Comparison of ENCODE assay signal across 25 cellular contexts in genomic region chr3:35598804-35599203, GRCh38. TPM values are rescaled to one million over a fixed set of nuclear protein-coding genes. Genes with fewer than 3 reads are reported as not detected.
"Had no signal": no experiment of that assay in that cellular context is flagged by ENCODE, and none has a peak within 500 bp of the region (broad histone marks: within the 10 kb centered on the region; RNA-seq: fewer than 3 reads in every experiment).

No MANE protein-coding gene starts in this region.

- H3K9me3 Mint-ChIP-seq: activated naive CD4-positive, alpha-beta T cell treated with anti-CD3 and anti-CD28 coated beads, Interleukin-2, amount 50 U/mL, for 24 hours; activated T-cell treated with anti-CD3 and anti-CD28 coated beads, Interleukin-2, amount 50 U/mL, for 24 hours; activated T-helper 1 cell treated with anti-CD3 and anti-CD28 coated beads, Interleukin-12 subunit alpha, Interleukin-12 subunit beta, Interleukin-2, Interleukin-4 antibody, amounts not matched to agents 30 ng/mL and 10 ng/mL and 1 ng/mL, durations not matched to agents 14 hours and 24 hours and 36 hours; WTC11 had no signal

- H3K27ac Mint-ChIP-seq: activated CD8-positive, alpha-beta T cell treated with anti-CD3 and anti-CD28 coated beads, Interleukin-2, amount 10 ng/mL, durations not matched to agents 7 days and 5 days; activated naive CD4-positive, alpha-beta T cell treated with anti-CD3 and anti-CD28 coated beads, Interleukin-2, amount 50 U/mL, for 24 hours; activated T-cell treated with anti-CD3 and anti-CD28 coated beads, Interleukin-2, amount 50 U/mL, for 24 hours; activated T-helper 1 cell treated with anti-CD3 and anti-CD28 coated beads, Interleukin-12 subunit alpha, Interleukin-12 subunit beta, Interleukin-2, Interleukin-4 antibody, amounts not matched to agents 30 ng/mL and 10 ng/mL and 1 ng/mL, durations not matched to agents 14 hours and 24 hours and 36 hours; T-helper 17 cell; WTC11 had no signal

- H3K27ac ChIP-seq: PC-9 had no signal

- H3K4me1 Mint-ChIP-seq: activated naive CD4-positive, alpha-beta T cell treated with anti-CD3 and anti-CD28 coated beads, Interleukin-2, amount 50 U/mL, for 24 hours; T-helper 17 cell had no signal

- H3K4me2 ChIP-seq: PC-9 had no signal

- H3K36me3 Mint-ChIP-seq: activated naive CD4-positive, alpha-beta T cell treated with anti-CD3 and anti-CD28 coated beads, Interleukin-2, amount 50 U/mL, for 24 hours; WTC11 had no signal

- DNase-seq: activated CD4-positive, alpha-beta T cell treated with anti-CD3 and anti-CD28 coated beads for 48 hours; activated CD4-positive, alpha-beta T cell treated with anti-CD3 and anti-CD28 coated beads, Interleukin-2, amount 50 U/mL, for 4 hours; activated CD4-positive, CD25-positive, alpha-beta regulatory T cell treated with anti-CD3 and anti-CD28 coated beads, Interleukin-2, amount 50 U/mL, for 72 hours; activated CD8-positive, alpha-beta memory T cell treated with anti-CD3 and anti-CD28 coated beads, Interleukin-2, amount 50 U/mL, for 48 hours; activated CD8-positive, alpha-beta T cell treated with anti-CD3 and anti-CD28 coated beads, Interleukin-2, amount 10 ng/mL, durations not matched to agents 7 days and 5 days; activated effector memory CD4-positive, alpha-beta T cell treated with Interleukin-2 at 50 U/mL for 16 hours; activated naive CD4-positive, alpha-beta T cell; activated T-cell treated with anti-CD3 and anti-CD28 coated beads, Interleukin-2, amount 50 U/mL, for 24 hours; aorta; central memory CD4-positive, alpha-beta T cell; Kasumi-1; NCI-H1092; NCI-H1417; NCI-H1930; NCI-H345; NCI-H510A; NCI-H526 treated with DMSO at 0.1 percent for 48 hours; PC-9; SHP77 treated with DMSO at 0.1 percent for 48 hours; T-helper 17 cell; T-helper 9 cell had no signal

- FAIRE-seq: bronchial epithelial cell had no signal

- H3K27me3 Mint-ChIP-seq: activated naive CD4-positive, alpha-beta T cell treated with anti-CD3 and anti-CD28 coated beads, Interleukin-2, amount 50 U/mL, for 24 hours; activated T-cell treated with anti-CD3 and anti-CD28 coated beads, Interleukin-2, amount 50 U/mL, for 24 hours; T-helper 17 cell had no signal

- H3K4me3 ChIP-seq: PC-9 had no signal

- ATAC-seq: activated CD8-positive, alpha-beta T cell treated with anti-CD3 and anti-CD28 coated beads, Interleukin-2, amount 10 ng/mL, durations not matched to agents 7 days and 5 days; T-helper 17 cell; WTC11 had no signal

- H2AFZ ChIP-seq: PC-9 had no signal

- H3K4me3 Mint-ChIP-seq: activated CD8-positive, alpha-beta T cell treated with anti-CD3 and anti-CD28 coated beads, Interleukin-2, amount 10 ng/mL, durations not matched to agents 7 days and 5 days; activated naive CD4-positive, alpha-beta T cell treated with anti-CD3 and anti-CD28 coated beads, Interleukin-2, amount 50 U/mL, for 24 hours; activated T-cell treated with anti-CD3 and anti-CD28 coated beads, Interleukin-2, amount 50 U/mL, for 24 hours; activated T-helper 1 cell treated with anti-CD3 and anti-CD28 coated beads, Interleukin-12 subunit alpha, Interleukin-12 subunit beta, Interleukin-2, Interleukin-4 antibody, amounts not matched to agents 30 ng/mL and 10 ng/mL and 1 ng/mL, durations not matched to agents 14 hours and 24 hours and 36 hours; T-helper 17 cell; WTC11 had no signal

RNA-seq across cellular contexts. Expression of gene ARPP21, which starts 40.5 kb away (rescaled TPM):
- total RNA-seq: activated CD8-positive, alpha-beta T cell treated with anti-CD3 and anti-CD28 coated beads, Interleukin-2, amount 10 ng/mL, durations not matched to agents 7 days and 5 days; activated T-helper 1 cell treated with anti-CD3 and anti-CD28 coated beads, Interleukin-12 subunit alpha, Interleukin-12 subunit beta, Interleukin-2, Interleukin-4 antibody, amounts not matched to agents 30 ng/mL and 10 ng/mL and 1 ng/mL, durations not matched to agents 14 hours and 24 hours and 36 hours; bronchial epithelial cell; PC-9; T-helper 17 cell; WTC11 had no signal
